ENCODE assay signal across 9 cellular contexts in genomic region chr11:84714316-84714780, GRCh38.
DNase-seq lines count a peak whose midpoint lies in the region; TF ChIP-seq lines count a peak whose summit lies in the region.
"Had no signal": no experiment of that assay in that cellular context is flagged by ENCODE, and none has a peak within 500 bp of the region (broad histone marks: within the 10 kb centered on the region; RNA-seq: fewer than 3 reads in every experiment).

No MANE protein-coding gene starts in this region.

- peaks cover 3% of the 10 kb centered on the region; the same call in 1 of the 2 replicates for H3K27me3 ChIP-seq in H7 (ENCODE audit: control insufficient read depth, insufficient read depth, low read length)

- H3K4me3 ChIP-seq in H7 (ENCODE audit: insufficient read depth, low read depth, low read length) (no peak overlapping the region), fibroblast of pulmonary artery (replicated peaks; ENCODE audit: low read depth, low read length) (no peak overlapping the region)
- H3K4me3 ChIP-seq: lung had no signal

- H3K36me3 ChIP-seq in H7 (replicated peaks; ENCODE audit: control insufficient read depth, insufficient read depth, low read length), result no peaks in the 10 kb centered on the region

- intact Hi-C loops in posterior vena cava (cut with DNase I), result loop anchor here in 1 of 2 donors (10.0 kb wide), 1 partner anchor 150 kb away; no protein-coding TSS in a partner anchor

- TF ChIP-seq CTCF in fibroblast of pulmonary artery (IDR thresholded peaks at IDR 0.05; ENCODE audit: low read length, missing control alignments), result peak; percentile 45

- DNase-seq in 8988T, result peak; percentile 10
- DNase-seq in GDM1 (lab: John Stamatoyannopoulos, UW), result peak; percentile 45
- peak; percentile 52 for DNase-seq in H7
- DNase-seq in KG1 (lab: John Stamatoyannopoulos, UW), result peak; percentile 52
- DNase-seq in SW480 (ENCODE audit: low spot score), result peak; percentile 33
- DNase-seq in fibroblast of pulmonary artery (ENCODE audit: low read depth), result peak; percentile 41
- DNase-seq in posterior vena cava (ENCODE audit: low spot score), result peak; percentile 37
- no peak for DNase-seq in NCI-H748 treated with DMSO at 0.1 percent for 48 hours (lab: John Stamatoyannopoulos, UW)
